9 cellular contexts compared by ENCODE assay signal in the genomic region with DNA sequence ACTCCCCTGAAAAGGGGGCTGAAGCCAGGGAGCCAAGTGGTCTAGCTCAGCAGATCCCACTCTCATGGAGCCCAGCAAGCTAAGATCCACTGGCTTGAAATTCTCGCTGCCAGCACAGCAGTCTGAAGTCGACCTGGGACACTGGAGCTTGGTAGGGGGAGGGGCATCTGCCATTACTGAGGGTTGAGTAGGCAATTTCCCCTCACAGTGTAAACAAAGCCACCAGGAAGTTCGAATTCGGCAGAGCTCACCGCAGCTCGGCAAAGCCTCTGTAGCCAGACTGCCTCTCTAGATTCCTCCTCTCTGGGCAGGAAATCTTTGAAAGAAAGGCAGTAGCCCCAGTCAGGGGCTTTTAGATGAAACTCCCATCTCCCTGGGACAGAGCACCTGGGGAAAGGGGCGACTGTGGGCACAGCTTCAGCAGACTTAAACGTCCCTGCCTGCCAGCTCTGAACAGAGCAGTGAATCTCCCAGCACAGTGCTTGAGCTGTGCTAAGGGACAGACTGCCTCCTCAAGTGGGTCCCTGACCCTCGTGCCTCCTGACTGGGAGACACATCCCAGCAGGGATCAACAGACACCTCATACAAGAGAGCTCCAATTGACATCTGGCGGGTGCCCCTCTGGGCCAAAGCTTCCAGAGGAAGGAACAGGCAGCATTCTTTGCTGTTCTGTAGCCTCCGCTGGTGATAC. TPM values are rescaled to one million over a fixed set of nuclear protein-coding genes. Genes with fewer than 3 reads are reported as not detected.
DNase-seq lines count a peak whose midpoint lies in the region; ATAC-seq and TF ChIP-seq lines count a peak whose summit lies in the region.
"Not testable (repeated sequence)": the region's sequence is repeated elsewhere in the genome, so short reads cannot be mapped to it uniquely, and the experiment has no call there.
"Had no signal": no experiment of that assay in that cellular context is flagged by ENCODE, and none has a peak within 500 bp of the region (broad histone marks: within the 10 kb centered on the region; RNA-seq: fewer than 3 reads in every experiment).

No MANE protein-coding gene starts in this region.

- not testable (repeated sequence) for H3K27me3 Mint-ChIP-seq in CD4-positive, alpha-beta memory T cell; activated CD4-positive, alpha-beta T cell treated with anti-CD3 and anti-CD28 coated beads, Interleukin-2, amount 10 ng/mL, durations not matched to agents 24 days and 14 days

- intact Hi-C loops in CD4-positive, alpha-beta memory T cell (cut with micrococcal nuclease); activated CD4-positive, alpha-beta T cell treated with anti-CD3 and anti-CD28 coated beads, Interleukin-2, amount 10 ng/mL, durations not matched to agents 24 days and 14 days (cut with micrococcal nuclease); body of pancreas (cut with DNase I); mucosa of descending colon (cut with DNase I, micrococcal nuclease): not testable (repeated sequence)

- peak in 2 of 3 donors; percentile 19 to 24 for TF ChIP-seq POLR2A in body of pancreas (IDR thresholded peaks at IDR 0.05)

- peak overlapping the region in 4 of 7 donors; percentile 24 to 85 (median 62) for H3K27ac Mint-ChIP-seq in CD4-positive, alpha-beta memory T cell
- H3K27ac Mint-ChIP-seq in activated CD4-positive, alpha-beta T cell treated with anti-CD3 and anti-CD28 coated beads, Interleukin-2, amount 10 ng/mL, durations not matched to agents 24 days and 14 days, result not testable (repeated sequence)

- not testable (repeated sequence) for H3K4me3 ChIP-seq in CD4-positive, alpha-beta memory T cell (ENCODE audit: low read length in 2 of 2); body of pancreas; mucosa of descending colon
- peak overlapping the region; percentile 8; the same call in 1 of the 2 replicates for H3K4me3 ChIP-seq in HUES64 (ENCODE audit: low read length)

- H3K4me3 Mint-ChIP-seq in CD4-positive, alpha-beta memory T cell, result peak overlapping the region in 4 of 8 donors; percentile 20 to 74 (median 53)
- H3K4me3 Mint-ChIP-seq in activated CD4-positive, alpha-beta T cell treated with anti-CD3 and anti-CD28 coated beads, Interleukin-2, amount 10 ng/mL, durations not matched to agents 24 days and 14 days, result not testable (repeated sequence)

- not testable (repeated sequence) for TF ChIP-seq CTCF in body of pancreas (IDR thresholded peaks at IDR 0.05); mucosa of descending colon (IDR thresholded peaks at IDR 0.05)

- H3K36me3 ChIP-seq in CD4-positive, alpha-beta memory T cell (ENCODE audit: insufficient read depth, low read length); HUES64 (ENCODE audit: insufficient read depth, low read length); body of pancreas (replicated peaks in 1 of 2; ENCODE audit: insufficient read depth in 1 of 2, low read depth in 2 of 2); mucosa of descending colon (ENCODE audit: low read depth): not testable (repeated sequence)

- WGBS in HUES64, result 56% methylated on average over 9 of the region's 11 CpGs
- 42 to 51% methylated on average over 6 to 11 of the region's 11 CpGs for WGBS in body of pancreas, 2 donors

- H3K9ac ChIP-seq in HUES64 (ENCODE audit: low read depth, low read length), result peak overlapping the region; percentile 39

- POLR2A ChIA-PET in CD4-positive, alpha-beta memory T cell (lab: Charles Lee; ENCODE audit: partially characterized antibody), result not testable (repeated sequence)

- peak; percentile 79 for ATAC-seq in body of pancreas
- peak; percentile 79 for ATAC-seq in mucosa of descending colon

- H3K36me3 Mint-ChIP-seq in CD4-positive, alpha-beta memory T cell; activated CD4-positive, alpha-beta T cell treated with anti-CD3 and anti-CD28 coated beads, Interleukin-2, amount 10 ng/mL, durations not matched to agents 24 days and 14 days (ENCODE audit: low read depth): not testable (repeated sequence)

- H3K27ac ChIP-seq in CD4-positive, alpha-beta memory T cell (ENCODE audit: low read depth, low read length), result not testable (repeated sequence)
- peak overlapping the region; percentile 30 for H3K27ac ChIP-seq in HUES64 (ENCODE audit: low read depth, low read length)
- H3K27ac ChIP-seq in body of pancreas, result peak overlapping the region in 2 of 4 donors; percentile 58 to 76

- peaks cover 5 to 21% (median 7%) of the 10 kb centered on the region in 4 donors for H3K4me1 Mint-ChIP-seq in CD4-positive, alpha-beta memory T cell
- not testable (repeated sequence) for H3K4me1 Mint-ChIP-seq in activated CD4-positive, alpha-beta T cell treated with anti-CD3 and anti-CD28 coated beads, Interleukin-2, amount 10 ng/mL, durations not matched to agents 24 days and 14 days

- peaks cover 12% of the 10 kb centered on the region for H3K4me1 ChIP-seq in CD4-positive, alpha-beta memory T cell (ENCODE audit: insufficient read depth, low read length)
- peaks cover 13% of the 10 kb centered on the region; the same call in 1 of the 2 replicates for H3K4me1 ChIP-seq in HUES64 (ENCODE audit: insufficient read depth, low read length)
- H3K4me1 ChIP-seq in body of pancreas; mucosa of descending colon (ENCODE audit: low read depth): not testable (repeated sequence)

- not testable (repeated sequence) for H3K9me3 ChIP-seq in CD4-positive, alpha-beta memory T cell (ENCODE audit: control insufficient read depth in 1 of 2, low read length in 2 of 2); HUES64 (ENCODE audit: insufficient read depth, low read depth, low read length); body of pancreas; mucosa of descending colon

- peaks cover 0 to 16% (median 9%) of the 10 kb centered on the region in 8 donors for H3K9me3 Mint-ChIP-seq in CD4-positive, alpha-beta memory T cell
- not testable (repeated sequence) for H3K9me3 Mint-ChIP-seq in activated CD4-positive, alpha-beta T cell treated with anti-CD3 and anti-CD28 coated beads, Interleukin-2, amount 10 ng/mL, durations not matched to agents 24 days and 14 days

- DNase-seq in CD4-positive, alpha-beta memory T cell, result peak; percentile 31 to 49 (median 37)
- DNase-seq in NCI-H748 (lab: John Stamatoyannopoulos, UW; ENCODE audit: unreplicated experiment) (peak; percentile 66), body of pancreas (peak; percentile 24 to 68 (median 49)), glomerular endothelial cell (ENCODE audit: extremely low read depth, low read depth, low spot score) (peak; percentile 29), mucosa of descending colon (peak; percentile 59 to 77 (median 66))
- DNase-seq in activated CD4-positive, alpha-beta T cell treated with anti-CD3 and anti-CD28 coated beads, Interleukin-2, amount 10 ng/mL, durations not matched to agents 24 days and 14 days, result peak; percentile 76
- DNase-seq in stimulated activated CD4-positive, alpha-beta T cell treated with anti-CD3 and anti-CD28 coated beads, Interleukin-1b, Interleukin-23, amount 100 ng/mL, for 48 hours, result peak; percentile 13

- CTCF ChIA-PET in CD4-positive, alpha-beta memory T cell (lab: Charles Lee; ENCODE audit: partially characterized antibody), result interaction anchor here (2.1 to 2.3 kb wide), 3 partner anchors 9 to 72 kb away, joined by 5 to 7 read pairs (median 6); no protein-coding TSS in a partner anchor

- H3K27me3 ChIP-seq in CD4-positive, alpha-beta memory T cell (ENCODE audit: insufficient read depth, low read length); HUES64 (ENCODE audit: insufficient read depth, low read length); body of pancreas: not testable (repeated sequence)

RNA-seq across cellular contexts. Expression of a gene that starts 18.8 kb away (rescaled TPM):
- not detected for total RNA-seq in CD4-positive, alpha-beta memory T cell
- not detected for polyA plus RNA-seq in CD4-positive, alpha-beta memory T cell
- 0.25 TPM for polyA plus RNA-seq in HUES64 (2013, experiment 1 of 2)
- 0.13 TPM for polyA plus RNA-seq in HUES64 (2013, experiment 2 of 2)
- total RNA-seq in activated CD4-positive, alpha-beta T cell treated with anti-CD3 and anti-CD28 coated beads, Interleukin-2, amount 10 ng/mL, durations not matched to agents 24 days and 14 days, result not detected in 2 replicates
- total RNA-seq in body of pancreas (1 to 10 TPM; 5.3 to 9.9 TPM), glomerular endothelial cell (0.47 and 0.68 TPM in 2 replicates), mucosa of descending colon (10 to 100 TPM in 2 of 3 donors, 1 to 10 TPM in 1; 9.0 to 35.7 (median 16.2) TPM)
- total RNA-seq: temporal lobe had no signal

Comparison
In these comparisons a context has a peak if more than half of its experiments do, and no peak if none do; other contexts are left out.
1. DNase-seq: peak in every context shown above with its lines; median percentile 76 in activated CD4-positive, alpha-beta T cell treated with anti-CD3 and anti-CD28 coated beads, Interleukin-2, amount 10 ng/mL, durations not matched to agents 24 days and 14 days; 66 in NCI-H748; 66 in mucosa of descending colon; 49 in body of pancreas; 37 in CD4-positive, alpha-beta memory T cell; 29 in glomerular endothelial cell; 13 in stimulated activated CD4-positive, alpha-beta T cell treated with anti-CD3 and anti-CD28 coated beads, Interleukin-1b, Interleukin-23, amount 100 ng/mL, for 48 hours.